In the genomic region with DNA sequence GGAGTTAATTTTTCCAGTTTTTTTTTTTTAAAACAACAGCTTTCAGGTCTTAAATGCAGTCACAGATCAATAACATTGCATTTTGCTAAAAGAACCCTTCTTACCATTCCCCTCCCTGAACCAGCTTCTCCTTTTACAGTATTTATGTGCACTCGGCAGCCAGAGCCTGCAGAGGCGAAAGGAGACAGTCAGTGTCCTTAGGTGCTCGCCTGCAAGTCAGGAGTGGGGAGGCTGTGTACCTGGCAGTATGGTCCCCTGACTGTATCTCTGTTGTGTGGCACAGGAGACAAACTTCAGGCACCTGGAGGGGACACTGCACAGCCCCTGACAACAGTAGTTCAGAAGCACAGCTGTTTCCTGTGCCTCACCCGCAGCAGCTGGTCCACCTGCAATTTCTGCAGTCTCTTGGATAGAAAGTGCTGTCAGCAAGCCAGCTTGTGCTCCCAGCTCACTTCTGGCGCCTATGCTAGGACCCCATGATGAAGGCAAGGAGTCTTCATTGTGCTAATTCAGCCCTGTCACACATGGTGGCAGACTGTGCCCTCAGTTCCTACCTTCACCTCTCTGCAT, we compare ENCODE assay signal across 1 cellular context.
TF ChIP-seq lines count a peak whose summit lies in the region.

No MANE protein-coding gene starts in this region.

TF ChIP-seq in WTC11, 78 proteins besides CTCF, POLR2A, EP300 and RAD21 (continued from another document):
- TF ChIP-seq, protein P1, sequence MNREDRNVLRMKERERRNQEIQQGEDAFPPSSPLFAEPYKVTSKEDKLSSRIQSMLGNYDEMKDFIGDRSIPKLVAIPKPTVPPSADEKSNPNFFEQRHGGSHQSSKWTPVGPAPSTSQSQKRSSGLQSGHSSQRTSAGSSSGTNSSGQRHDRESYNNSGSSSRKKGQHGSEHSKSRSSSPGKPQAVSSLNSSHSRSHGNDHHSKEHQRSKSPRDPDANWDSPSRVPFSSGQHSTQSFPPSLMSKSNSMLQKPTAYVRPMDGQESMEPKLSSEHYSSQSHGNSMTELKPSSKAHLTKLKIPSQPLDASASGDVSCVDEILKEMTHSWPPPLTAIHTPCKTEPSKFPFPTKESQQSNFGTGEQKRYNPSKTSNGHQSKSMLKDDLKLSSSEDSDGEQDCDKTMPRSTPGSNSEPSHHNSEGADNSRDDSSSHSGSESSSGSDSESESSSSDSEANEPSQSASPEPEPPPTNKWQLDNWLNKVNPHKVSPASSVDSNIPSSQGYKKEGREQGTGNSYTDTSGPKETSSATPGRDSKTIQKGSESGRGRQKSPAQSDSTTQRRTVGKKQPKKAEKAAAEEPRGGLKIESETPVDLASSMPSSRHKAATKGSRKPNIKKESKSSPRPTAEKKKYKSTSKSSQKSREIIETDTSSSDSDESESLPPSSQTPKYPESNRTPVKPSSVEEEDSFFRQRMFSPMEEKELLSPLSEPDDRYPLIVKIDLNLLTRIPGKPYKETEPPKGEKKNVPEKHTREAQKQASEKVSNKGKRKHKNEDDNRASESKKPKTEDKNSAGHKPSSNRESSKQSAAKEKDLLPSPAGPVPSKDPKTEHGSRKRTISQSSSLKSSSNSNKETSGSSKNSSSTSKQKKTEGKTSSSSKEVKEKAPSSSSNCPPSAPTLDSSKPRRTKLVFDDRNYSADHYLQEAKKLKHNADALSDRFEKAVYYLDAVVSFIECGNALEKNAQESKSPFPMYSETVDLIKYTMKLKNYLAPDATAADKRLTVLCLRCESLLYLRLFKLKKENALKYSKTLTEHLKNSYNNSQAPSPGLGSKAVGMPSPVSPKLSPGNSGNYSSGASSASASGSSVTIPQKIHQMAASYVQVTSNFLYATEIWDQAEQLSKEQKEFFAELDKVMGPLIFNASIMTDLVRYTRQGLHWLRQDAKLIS (CRISPR knock-in tag; IDR thresholded peaks at IDR 0.05; ENCODE audit: borderline replicate concordance): no peak
- no peak for TF ChIP-seq JAZF1 (CRISPR knock-in tag; IDR thresholded peaks at IDR 0.05)
